Comparison of ENCODE assay signal across 10 cellular contexts in genomic region chr22:20567371-20567847, GRCh38. TPM values are rescaled to one million over a fixed set of nuclear protein-coding genes. Genes with fewer than 3 reads are reported as not detected.
A peak's percentile ranks its signal among the peaks of the same experiment; 100 is the strongest.
DNase-seq lines count a peak whose midpoint lies in the region; ATAC-seq and TF ChIP-seq lines count a peak whose summit lies in the region.
"Had no signal": no experiment of that assay in that cellular context is flagged by ENCODE, and none has a peak within 500 bp of the region (broad histone marks: within the 10 kb centered on the region; RNA-seq: fewer than 3 reads in every experiment).

No MANE protein-coding gene starts in this region.

- H3K4me1 ChIP-seq in adipocyte (ENCODE audit: control insufficient read depth, insufficient read depth, low read length): peaks cover 69% of the 10 kb centered on the region
- peaks cover 0 to 38% of the 10 kb centered on the region in 2 donors for H3K4me1 ChIP-seq in right atrium auricular region
- peaks cover 26% of the 10 kb centered on the region for H3K4me1 ChIP-seq in thymus (ENCODE audit: control insufficient read depth, insufficient read depth, low read length)

- H3K27me3 ChIP-seq in adipocyte (replicated peaks; ENCODE audit: control insufficient read depth, insufficient read depth, low read length) (no peaks in the 10 kb centered on the region), right atrium auricular region (no peaks in the 10 kb centered on the region), thymus (ENCODE audit: control insufficient read depth, insufficient read depth) (no peaks in the 10 kb centered on the region)
- H3K27me3 ChIP-seq: neutrophil had no signal

- H3K4me3 ChIP-seq in adipocyte (ENCODE audit: low read length): peak overlapping the region; percentile 47
- H3K4me3 ChIP-seq in right atrium auricular region: no peak overlapping the region
- H3K4me3 ChIP-seq in thymus (ENCODE audit: low read length): no peak overlapping the region

- intact Hi-C loops in activated CD4-positive, alpha-beta T cell treated with anti-CD3 and anti-CD28 coated beads, Interleukin-2, amount 10 ng/mL, durations not matched to agents 24 days and 14 days (cut with micrococcal nuclease): loop anchor here (5.0 kb wide), 2 partner anchors 130 to 150 kb away; no protein-coding TSS in a partner anchor

- H3K36me3 Mint-ChIP-seq in activated CD4-positive, alpha-beta T cell treated with anti-CD3 and anti-CD28 coated beads, Interleukin-2, amount 10 ng/mL, durations not matched to agents 24 days and 14 days (ENCODE audit: low read depth): peaks cover 78% of the 10 kb centered on the region

- peak overlapping the region; percentile 7 for H3K27ac Mint-ChIP-seq in activated CD4-positive, alpha-beta T cell treated with anti-CD3 and anti-CD28 coated beads, Interleukin-2, amount 10 ng/mL, durations not matched to agents 24 days and 14 days

- no peak for TF ChIP-seq CTCF in right atrium auricular region (IDR thresholded peaks at IDR 0.05)

- H3K9me3 Mint-ChIP-seq in activated CD4-positive, alpha-beta T cell treated with anti-CD3 and anti-CD28 coated beads, Interleukin-2, amount 10 ng/mL, durations not matched to agents 24 days and 14 days: no peaks in the 10 kb centered on the region

- ATAC-seq in HG02678 (IDR thresholded peaks at IDR 0.05; ENCODE audit: unreplicated experiment): no peak

- H3K9me3 ChIP-seq in adipocyte (ENCODE audit: control insufficient read depth, low read length): no peaks in the 10 kb centered on the region
- H3K9me3 ChIP-seq in right atrium auricular region: no peaks in the 10 kb centered on the region
- H3K9me3 ChIP-seq in thymus (ENCODE audit: control insufficient read depth): no peaks in the 10 kb centered on the region
- H3K9me3 ChIP-seq: neutrophil had no signal

- no peak for DNase-seq in activated CD4-positive, alpha-beta T cell treated with anti-CD3 and anti-CD28 coated beads, Interleukin-2, amount 10 ng/mL, durations not matched to agents 24 days and 14 days
- DNase-seq in activated CD4-positive, alpha-beta T cell treated with anti-CD3 and anti-CD28 coated beads, Interleukin-2, amount 50 U/mL, for 4 hours: no peak
- peak; percentile 75 for DNase-seq in adipocyte (ENCODE audit: low read depth)
- no peak for DNase-seq in right atrium auricular region (ENCODE audit: low spot score)
- DNase-seq in NCI-H1694 treated with DMSO at 0.1 percent for 48 hours (lab: John Stamatoyannopoulos, UW): no peak
- DNase-seq in substantia nigra (lab: John Stamatoyannopoulos, UW): no peak
- DNase-seq: NCI-H2227 treated with DMSO at 0.1 percent for 48 hours had no signal

- H3K4me3 Mint-ChIP-seq in activated CD4-positive, alpha-beta T cell treated with anti-CD3 and anti-CD28 coated beads, Interleukin-2, amount 10 ng/mL, durations not matched to agents 24 days and 14 days: peak overlapping the region; percentile 18

- H3K4me1 Mint-ChIP-seq in activated CD4-positive, alpha-beta T cell treated with anti-CD3 and anti-CD28 coated beads, Interleukin-2, amount 10 ng/mL, durations not matched to agents 24 days and 14 days: peaks cover 78% of the 10 kb centered on the region

- H3K27ac ChIP-seq in right atrium auricular region (peak overlapping the region; percentile 9 to 23), thymus (ENCODE audit: low read depth) (peak overlapping the region; percentile 19), substantia nigra (ENCODE audit: low read depth, low read length, poor library complexity, severe bottlenecking) (no peak overlapping the region)
- H3K27ac ChIP-seq: neutrophil had no signal

- no peaks in the 10 kb centered on the region for H3K27me3 Mint-ChIP-seq in activated CD4-positive, alpha-beta T cell treated with anti-CD3 and anti-CD28 coated beads, Interleukin-2, amount 10 ng/mL, durations not matched to agents 24 days and 14 days

- H3K36me3 ChIP-seq in adipocyte (ENCODE audit: control insufficient read depth, insufficient read depth, low read length, severe bottlenecking) (peaks cover 64% of the 10 kb centered on the region), right atrium auricular region (peaks cover 69% of the 10 kb centered on the region), thymus (ENCODE audit: control insufficient read depth, insufficient read depth) (peaks cover 64% of the 10 kb centered on the region)

- 98% methylated on average over 6 of the region's 6 CpGs for WGBS in thymus

- peak overlapping the region; percentile 78 for H3K9ac ChIP-seq in adipocyte (ENCODE audit: low read length)

RNA-seq across cellular contexts. Expression of gene MED15, which starts 60.0 kb away (rescaled TPM):
- total RNA-seq in activated CD4-positive, alpha-beta T cell treated with anti-CD3 and anti-CD28 coated beads, Interleukin-2, amount 10 ng/mL, durations not matched to agents 24 days and 14 days: 113 and 117 TPM in 2 replicates
- total RNA-seq in right atrium auricular region: 10 to 100 TPM; 18.8 to 40.6 TPM
- polyA plus RNA-seq in thymus: 61.6 TPM
